Comparison of ENCODE assay signal across 8 cellular contexts in genomic region chr3:10834951-10835350, GRCh38. TPM values are rescaled to one million over a fixed set of nuclear protein-coding genes. Genes with fewer than 3 reads are reported as not detected.
"Had no signal": no experiment of that assay in that cellular context is flagged by ENCODE, and none has a peak within 500 bp of the region (broad histone marks: within the 10 kb centered on the region; RNA-seq: fewer than 3 reads in every experiment).

No MANE protein-coding gene starts in this region.

- H3K27ac ChIP-seq: GM23248, KMS-11 had no signal

- H2AFZ ChIP-seq: GM23248 had no signal

- H3K4me1 ChIP-seq: HAP-1 had no signal

- H3K27ac Mint-ChIP-seq: HFFc6, IgD-negative memory B cell had no signal

- H3K4me1 Mint-ChIP-seq: IgD-negative memory B cell had no signal

- H3K9me3 Mint-ChIP-seq: HFFc6, IgD-negative memory B cell had no signal

- H3K36me3 Mint-ChIP-seq: IgD-negative memory B cell had no signal

- H3K4me3 ChIP-seq: GM23248, HAP-1 had no signal

- H3K9me3 ChIP-seq: HAP-1 had no signal

- FAIRE-seq: HTR-8/SVneo had no signal

- H3K9ac ChIP-seq: GM23248, KMS-11 had no signal

- H3K36me3 ChIP-seq: HAP-1 had no signal

- H3K4me2 ChIP-seq: KMS-11 had no signal

- DNase-seq: GM23248, HFFc6, KBM-7 had no signal

- H3K4me3 Mint-ChIP-seq: HFFc6, IgD-negative memory B cell had no signal

RNA-seq across cellular contexts. Expression of gene SLC6A11, which starts 18.9 kb away (rescaled TPM):
- total RNA-seq: GM23248, HT-29 had no signal
- polyA plus RNA-seq: GM23248, IgD-negative memory B cell had no signal
